9 cellular contexts compared by ENCODE assay signal in the genomic region with DNA sequence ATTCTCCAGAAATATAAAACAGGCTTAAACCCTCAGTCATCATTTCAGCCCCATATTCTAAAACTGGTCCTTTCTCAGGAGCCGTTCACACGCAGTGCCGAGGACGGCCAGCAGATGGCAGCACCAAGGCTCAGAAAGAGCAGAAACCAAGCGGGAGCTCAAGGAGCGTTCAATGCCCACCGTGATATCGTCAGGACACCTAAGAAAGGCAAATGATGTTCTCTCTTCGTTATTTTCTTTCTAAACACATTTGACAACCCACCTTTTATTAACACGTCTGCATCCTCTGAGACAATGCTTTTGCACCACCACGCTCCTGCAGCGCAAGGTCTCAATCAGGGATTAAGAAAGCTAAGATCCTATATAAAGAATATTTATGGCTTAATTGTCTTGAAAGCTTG. TPM values are rescaled to one million over a fixed set of nuclear protein-coding genes. Genes with fewer than 3 reads are reported as not detected.
DNase-seq lines count a peak whose midpoint lies in the region; ATAC-seq and TF ChIP-seq lines count a peak whose summit lies in the region.
"Had no signal": no experiment of that assay in that cellular context is flagged by ENCODE, and none has a peak within 500 bp of the region (broad histone marks: within the 10 kb centered on the region; RNA-seq: fewer than 3 reads in every experiment).

No MANE protein-coding gene starts in this region.

- peaks cover 12% of the 10 kb centered on the region for H3K4me1 Mint-ChIP-seq in activated CD4-positive, alpha-beta T cell treated with anti-CD3 and anti-CD28 coated beads, Interleukin-2, amount 10 ng/mL, durations not matched to agents 24 days and 14 days

- no peaks in the 10 kb centered on the region for H3K9me3 ChIP-seq in colonic mucosa
- no peaks in the 10 kb centered on the region for H3K9me3 ChIP-seq in left lung

- H3K4me3 ChIP-seq in colonic mucosa, result no peak overlapping the region
- H3K4me3 ChIP-seq in left lung, result no peak overlapping the region

- no peaks in the 10 kb centered on the region for H3K36me3 ChIP-seq in colonic mucosa
- no peaks in the 10 kb centered on the region for H3K36me3 ChIP-seq in left lung

- H3K4me3 Mint-ChIP-seq in activated CD4-positive, alpha-beta T cell treated with anti-CD3 and anti-CD28 coated beads, Interleukin-2, amount 10 ng/mL, durations not matched to agents 24 days and 14 days, result no peak overlapping the region
- H3K4me3 Mint-ChIP-seq: stimulated activated naive CD8-positive, alpha-beta T cell treated with anti-CD3 and anti-CD28 coated beads, Interleukin-15, Interleukin-2, amounts not matched to agents 100 ng/mL and 50 ng/mL, for 24 hours had no signal

- H3K9ac ChIP-seq in colonic mucosa (ENCODE audit: low read depth in 2 of 2, low read length in 2 of 2), result no peak overlapping the region

- peaks cover 38% of the 10 kb centered on the region for H3K27me3 Mint-ChIP-seq in activated CD4-positive, alpha-beta T cell treated with anti-CD3 and anti-CD28 coated beads, Interleukin-2, amount 10 ng/mL, durations not matched to agents 24 days and 14 days

- ATAC-seq in HG03135 (IDR thresholded peaks at IDR 0.05; ENCODE audit: unreplicated experiment) (peak; percentile 73), left lung (peak; percentile 87), GM21447 (IDR thresholded peaks at IDR 0.05; ENCODE audit: unreplicated experiment) (no peak)

- H3K27me3 ChIP-seq in colonic mucosa (no peaks in the 10 kb centered on the region), left lung (peaks cover 0 to 12% of the 10 kb centered on the region in 2 donors)

- H3K4me1 ChIP-seq in colonic mucosa, result no peaks in the 10 kb centered on the region
- peaks cover 0 to 37% of the 10 kb centered on the region in 2 donors for H3K4me1 ChIP-seq in left lung

- peak; percentile 78 for DNase-seq in NCI-H345 (lab: John Stamatoyannopoulos, UW)
- peak; percentile 96 for DNase-seq in activated CD4-positive, alpha-beta T cell treated with anti-CD3 and anti-CD28 coated beads, Interleukin-2, amount 10 ng/mL, durations not matched to agents 24 days and 14 days
- DNase-seq in colonic mucosa, result peak; percentile 91
- peak; percentile 76 to 94 for DNase-seq in left lung
- peak; percentile 68 to 86 for DNase-seq in stimulated activated CD4-positive, alpha-beta T cell treated with anti-CD3 and anti-CD28 coated beads, Interleukin-4, amount 100 ng/mL, for 4 hours

- no peaks in the 10 kb centered on the region for H3K36me3 Mint-ChIP-seq in activated CD4-positive, alpha-beta T cell treated with anti-CD3 and anti-CD28 coated beads, Interleukin-2, amount 10 ng/mL, durations not matched to agents 24 days and 14 days (ENCODE audit: low read depth)

- no peaks in the 10 kb centered on the region for H3K9me3 Mint-ChIP-seq in activated CD4-positive, alpha-beta T cell treated with anti-CD3 and anti-CD28 coated beads, Interleukin-2, amount 10 ng/mL, durations not matched to agents 24 days and 14 days
- H3K9me3 Mint-ChIP-seq: stimulated activated naive CD8-positive, alpha-beta T cell treated with anti-CD3 and anti-CD28 coated beads, Interleukin-15, Interleukin-2, amounts not matched to agents 100 ng/mL and 50 ng/mL, for 24 hours had no signal

- no peak overlapping the region for H3K27ac Mint-ChIP-seq in activated CD4-positive, alpha-beta T cell treated with anti-CD3 and anti-CD28 coated beads, Interleukin-2, amount 10 ng/mL, durations not matched to agents 24 days and 14 days
- H3K27ac Mint-ChIP-seq: stimulated activated naive CD8-positive, alpha-beta T cell treated with anti-CD3 and anti-CD28 coated beads, Interleukin-15, Interleukin-2, amounts not matched to agents 100 ng/mL and 50 ng/mL, for 24 hours had no signal

- H3K27ac ChIP-seq in colonic mucosa (no peak overlapping the region), left lung (no peak overlapping the region)

- TF ChIP-seq CTCF in GM12873 (IDR thresholded peaks at IDR 0.05; ENCODE audit: insufficient read depth, low read depth, low read length, missing control alignments), result peak; percentile 94
- TF ChIP-seq CTCF in colonic mucosa (IDR thresholded peaks at IDR 0.05), result peak; percentile 98
- TF ChIP-seq CTCF in left lung (IDR thresholded peaks at IDR 0.05), result peak; percentile 97 to 99

- intact Hi-C loops in activated CD4-positive, alpha-beta T cell treated with anti-CD3 and anti-CD28 coated beads, Interleukin-2, amount 10 ng/mL, durations not matched to agents 24 days and 14 days (cut with micrococcal nuclease), result loop anchor here (1.0 to 5.0 kb wide), 4 partner anchors 43 to 169 kb away; a partner anchor contains a TSS
- intact Hi-C loops in colonic mucosa (cut with DNase I), result loop anchor here (2.0 to 10.0 kb wide), 2 partner anchors 140 to 166 kb away; no protein-coding TSS in a partner anchor
- intact Hi-C loops in left lung (cut with DNase I), result loop anchor here in 1 of 2 donors (10.0 kb wide), 1 partner anchor 166 kb away; no protein-coding TSS in a partner anchor

RNA-seq across cellular contexts. Expression of a gene that starts 45.7 kb away (rescaled TPM):
- total RNA-seq in activated CD4-positive, alpha-beta T cell treated with anti-CD3 and anti-CD28 coated beads, Interleukin-2, amount 10 ng/mL, durations not matched to agents 24 days and 14 days, result 77.2 and 79.5 TPM in 2 replicates
- total RNA-seq in colonic mucosa, result 10 to 100 TPM; 56.9 to 60.2 TPM
- total RNA-seq in left lung, result 10 to 100 TPM; 44.5 to 54.0 TPM

RNA-seq across cellular contexts. Expression of a gene that starts 52.5 kb away (rescaled TPM):
- not detected in 2 replicates for total RNA-seq in activated CD4-positive, alpha-beta T cell treated with anti-CD3 and anti-CD28 coated beads, Interleukin-2, amount 10 ng/mL, durations not matched to agents 24 days and 14 days
- total RNA-seq in colonic mucosa, result not detected
- total RNA-seq in left lung, result not detected
